Comparison of ENCODE assay signal across 9 cellular contexts in the genomic region with DNA sequence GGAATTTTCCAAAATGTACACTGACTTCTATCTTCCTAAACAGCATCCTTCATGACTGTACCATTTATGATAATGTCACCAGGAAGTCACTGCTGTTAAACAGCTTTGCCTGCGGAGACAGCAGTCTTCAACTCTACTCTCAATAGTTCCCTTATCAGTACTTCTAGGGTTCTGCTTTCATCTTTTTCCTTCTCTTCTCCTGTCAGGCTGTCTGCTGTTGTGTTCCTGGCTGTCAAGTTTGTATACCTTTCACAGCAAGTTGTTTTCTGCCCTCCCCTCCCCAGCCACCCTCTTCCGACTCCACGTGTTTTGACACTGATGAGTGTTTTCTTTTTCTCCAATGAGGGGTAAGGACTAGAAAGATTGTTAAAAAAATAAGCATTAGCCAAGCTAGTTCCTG. TPM values are rescaled to one million over a fixed set of nuclear protein-coding genes. Genes with fewer than 3 reads are reported as not detected.
A peak's percentile ranks its signal among the peaks of the same experiment; 100 is the strongest.
DNase-seq lines count a peak whose midpoint lies in the region; ATAC-seq and TF ChIP-seq lines count a peak whose summit lies in the region.
"Had no signal": no experiment of that assay in that cellular context is flagged by ENCODE, and none has a peak within 500 bp of the region (broad histone marks: within the 10 kb centered on the region; RNA-seq: fewer than 3 reads in every experiment).

No MANE protein-coding gene starts in this region.

- BruUV-seq in PC-3 (replicated peaks; lab: Mats Ljungman, UMichigan): no TSS peak

- H3K36me3 Mint-ChIP-seq in activated T-cell treated with anti-CD3 and anti-CD28 coated beads, Interleukin-2, amount 50 U/mL, for 4 hours (ENCODE audit: insufficient read depth): peaks cover 32% of the 10 kb centered on the region
- H3K36me3 Mint-ChIP-seq in stimulated activated effector memory CD8-positive, alpha-beta T cell treated with anti-CD3 and anti-CD28 coated beads, Interleukin-12 subunit alpha, Interleukin-12 subunit beta, amount 100 ng/mL, for 72 hours: peaks cover 78% of the 10 kb centered on the region

- H3K4me3 Mint-ChIP-seq in activated T-cell treated with anti-CD3 and anti-CD28 coated beads, Interleukin-2, amount 50 U/mL, for 4 hours: peak overlapping the region; percentile 62
- H3K4me3 Mint-ChIP-seq in stimulated activated effector memory CD8-positive, alpha-beta T cell treated with anti-CD3 and anti-CD28 coated beads, Interleukin-12 subunit alpha, Interleukin-12 subunit beta, amount 100 ng/mL, for 72 hours: peak overlapping the region; percentile 88

- peaks cover 4% of the 10 kb centered on the region for H3F3A ChIP-seq in PC-3 (ENCODE audit: low read length, unreplicated experiment)

- peaks cover 45% of the 10 kb centered on the region for H3K4me1 Mint-ChIP-seq in activated T-cell treated with anti-CD3 and anti-CD28 coated beads, Interleukin-2, amount 50 U/mL, for 4 hours (ENCODE audit: low read depth)
- H3K4me1 Mint-ChIP-seq in stimulated activated effector memory CD8-positive, alpha-beta T cell treated with anti-CD3 and anti-CD28 coated beads, Interleukin-12 subunit alpha, Interleukin-12 subunit beta, amount 100 ng/mL, for 72 hours: peaks cover 43% of the 10 kb centered on the region

- no peaks in the 10 kb centered on the region for H3K27me3 Mint-ChIP-seq in activated T-cell treated with anti-CD3 and anti-CD28 coated beads, Interleukin-2, amount 50 U/mL, for 4 hours (ENCODE audit: low read depth)

- no peak for DNase-seq in activated T-cell treated with anti-CD3 and anti-CD28 coated beads, Interleukin-2, amount 50 U/mL, for 4 hours
- no peak for DNase-seq in activated T-cell treated with anti-CD3 and anti-CD28 coated beads, Interleukin-2, amount 50 U/mL, for 1 hour
- DNase-seq in PC-3 (no peak), dermis blood vessel endothelial cell (peak; percentile 6), NCI-H2029 treated with DMSO at 0.1 percent for 48 hours (lab: John Stamatoyannopoulos, UW) (no peak), Peyer's patch (no peak)
- no peak for DNase-seq in stimulated activated effector memory CD8-positive, alpha-beta T cell treated with anti-CD3 and anti-CD28 coated beads, Interleukin-12 subunit alpha, Interleukin-12 subunit beta, amount 100 ng/mL, for 72 hours (ENCODE audit: low spot score in 2 of 2)
- DNase-seq: stimulated activated CD4-positive, alpha-beta T cell treated with anti-CD3 and anti-CD28 coated beads, Interleukin-1b, Interleukin-23, amount 100 ng/mL, for 48 hours had no signal

- ATAC-seq in activated T-cell treated with anti-CD3 and anti-CD28 coated beads, Interleukin-2, amount 50 U/mL, for 4 hours: no peak
- ATAC-seq in PC-3: no peak
- no peak for ATAC-seq in stimulated activated effector memory CD8-positive, alpha-beta T cell treated with anti-CD3 and anti-CD28 coated beads, Interleukin-12 subunit alpha, Interleukin-12 subunit beta, amount 100 ng/mL, for 72 hours
- ATAC-seq in GM19328 (IDR thresholded peaks at IDR 0.05; ENCODE audit: unreplicated experiment): no peak

- H3K27ac ChIP-seq in PC-3 (ENCODE audit: low read length): no peak overlapping the region
- H3K27ac ChIP-seq in Peyer's patch: no peak overlapping the region

- peaks cover 25% of the 10 kb centered on the region for H3K79me2 ChIP-seq in PC-3 (ENCODE audit: low read length)

- no peak overlapping the region for H3K4me3 ChIP-seq in PC-3 (ENCODE audit: low read length)
- no peak overlapping the region for H3K4me3 ChIP-seq in Peyer's patch

- no peak overlapping the region for H3K9ac ChIP-seq in PC-3 (ENCODE audit: low read length)

- intact Hi-C loops in PC-3 (cut with micrococcal nuclease): loop anchor here (2.0 kb wide), 1 partner anchor 31 kb away; the partner anchor contains the start of gene CHAMP1

- H3K4me2 ChIP-seq in PC-3 (ENCODE audit: low read length): 0 out of 2 replicates have a peak overlapping the region, but pooled peaks have one; percentile 2

- POLR2A ChIA-PET in PC-3 (lab: Charles Lee; ENCODE audit: unreplicated experiment): no interaction called here

- H3K27me3 ChIP-seq in PC-3 (ENCODE audit: low read length) (no peaks in the 10 kb centered on the region), Peyer's patch (no peaks in the 10 kb centered on the region)

- no peaks in the 10 kb centered on the region for H3K9me3 ChIP-seq in PC-3 (ENCODE audit: low read length)
- no peaks in the 10 kb centered on the region for H3K9me3 ChIP-seq in Peyer's patch

- no peak overlapping the region for H2AFZ ChIP-seq in PC-3 (ENCODE audit: low read length)

- H3K4me1 ChIP-seq in PC-3 (ENCODE audit: insufficient read depth, low read length) (peaks cover 13% of the 10 kb centered on the region), Peyer's patch (peaks cover 0 to 24% (median 4%) of the 10 kb centered on the region in 4 donors)

- peak overlapping the region; percentile 64 for H3K27ac Mint-ChIP-seq in stimulated activated effector memory CD8-positive, alpha-beta T cell treated with anti-CD3 and anti-CD28 coated beads, Interleukin-12 subunit alpha, Interleukin-12 subunit beta, amount 100 ng/mL, for 72 hours

- H3K36me3 ChIP-seq in PC-3 (ENCODE audit: low read depth, low read length) (peaks cover 11% of the 10 kb centered on the region; the same call in 1 of the 2 replicates), Peyer's patch (peaks cover 0 to 20% (median 0%) of the 10 kb centered on the region in 3 donors)

- no peaks in the 10 kb centered on the region for H3K9me3 Mint-ChIP-seq in activated T-cell treated with anti-CD3 and anti-CD28 coated beads, Interleukin-2, amount 50 U/mL, for 4 hours
- no peaks in the 10 kb centered on the region for H3K9me3 Mint-ChIP-seq in stimulated activated effector memory CD8-positive, alpha-beta T cell treated with anti-CD3 and anti-CD28 coated beads, Interleukin-12 subunit alpha, Interleukin-12 subunit beta, amount 100 ng/mL, for 72 hours

- TF ChIP-seq POLR2A in Peyer's patch (IDR thresholded peaks at IDR 0.05): no peak

- H4K20me1 ChIP-seq in PC-3 (ENCODE audit: low read length): no peaks in the 10 kb centered on the region

- CTCF ChIA-PET in PC-3 (lab: Charles Lee): no interaction called here

- H3K9me2 ChIP-seq in PC-3 (replicated peaks; ENCODE audit: low read length): no peaks in the 10 kb centered on the region

- TF ChIP-seq CTCF in PC-3 (conservative IDR thresholded peaks at IDR 0.05; ENCODE audit: low read depth, low read length): no peak
- TF ChIP-seq CTCF in Peyer's patch (IDR thresholded peaks at IDR 0.05): no peak

RNA-seq across cellular contexts. Expression of gene UPF3A, which starts 2.2 kb away (rescaled TPM):
- total RNA-seq in activated T-cell treated with anti-CD3 and anti-CD28 coated beads, Interleukin-2, amount 50 U/mL, for 4 hours: 10 to 100 TPM; 38.5 to 45.7 (median 40.7) TPM
- 17.4 and 18.1 TPM in 2 replicates for total RNA-seq in PC-3 (2014; rRNA removed)
- 24.0 and 25.5 TPM in 2 replicates for total RNA-seq in dermis blood vessel endothelial cell
- 10 to 100 TPM; 28.9 to 85.8 (median 33.4) TPM for total RNA-seq in Peyer's patch

RNA-seq across cellular contexts. Expression of gene CHAMP1, which starts 30.7 kb away (rescaled TPM):
- total RNA-seq in activated T-cell treated with anti-CD3 and anti-CD28 coated beads, Interleukin-2, amount 50 U/mL, for 4 hours: 10 to 100 TPM; 40.7 to 44.1 (median 42.3) TPM
- total RNA-seq in PC-3 (2014; rRNA removed): 8.3 and 10.6 TPM in 2 replicates
- 10.7 and 11.0 TPM in 2 replicates for total RNA-seq in dermis blood vessel endothelial cell
- 10 to 100 TPM in 3 of 4 donors, 1 to 10 TPM in 1; 8.5 to 19.6 (median 15.5) TPM for total RNA-seq in Peyer's patch

RNA-seq across cellular contexts. Expression of gene CDC16, which starts 48.9 kb away (rescaled TPM):
- total RNA-seq in activated T-cell treated with anti-CD3 and anti-CD28 coated beads, Interleukin-2, amount 50 U/mL, for 4 hours: 10 to 100 TPM; 67.5 to 75.4 (median 69.8) TPM
- total RNA-seq in PC-3 (2014; rRNA removed) (16.0 and 21.0 TPM in 2 replicates), dermis blood vessel endothelial cell (46.5 and 62.8 TPM in 2 replicates), Peyer's patch (100 to 1,000 TPM in 1 of 4 donors, 10 to 100 TPM in 3; 50.1 to 149 (median 69.7) TPM)
